In the genomic region with DNA sequence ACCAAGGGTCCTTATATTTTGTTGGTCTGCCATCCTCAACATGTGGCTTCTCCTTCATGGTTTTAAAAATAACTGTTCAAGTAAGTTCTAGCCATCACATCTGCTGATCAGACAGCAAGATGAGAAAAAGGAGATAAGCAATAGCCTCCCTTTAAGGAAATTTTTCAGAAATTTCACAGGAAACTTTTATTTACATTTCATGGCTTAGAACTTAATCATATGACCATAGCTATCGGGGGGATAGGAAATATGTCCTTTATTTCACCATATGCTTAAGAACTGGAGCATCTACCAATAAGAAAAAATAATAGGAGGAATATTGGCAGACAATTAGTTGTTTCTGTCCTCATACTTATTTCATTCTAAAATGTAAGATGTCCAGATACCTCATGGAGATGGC, we compare ENCODE assay signal across 1 cellular context.
TF ChIP-seq lines count a peak whose summit lies in the region.

No MANE protein-coding gene starts in this region.

TF ChIP-seq in GM12878, 131 proteins besides CTCF, POLR2A, EP300 and RAD21:
- TF ChIP-seq RB1 (IDR thresholded peaks at IDR 0.05; ENCODE audit: borderline replicate concordance) = no peak
- TF ChIP-seq SMAD1 (IDR thresholded peaks at IDR 0.05; ENCODE audit: low read depth, partially characterized antibody) = no peak
- TF ChIP-seq SRF (IDR thresholded peaks at IDR 0.05; ENCODE audit: low read depth in 2 of 2, low read length in 2 of 2) = no peak
- TF ChIP-seq TBL1XR1 (IDR thresholded peaks at IDR 0.05; ENCODE audit: low read depth, low read length) = no peak
- no peak for TF ChIP-seq KDM1A (IDR thresholded peaks at IDR 0.05; ENCODE audit: borderline replicate concordance)
- TF ChIP-seq HCFC1 (IDR thresholded peaks at IDR 0.05; ENCODE audit: low read length) = no peak
- no peak for TF ChIP-seq BHLHE40 (IDR thresholded peaks at IDR 0.05; ENCODE audit: borderline replicate concordance in 1 of 2, low read depth in 2 of 2, low read length in 1 of 2)
- no peak for TF ChIP-seq CHD1 (IDR thresholded peaks at IDR 0.05; ENCODE audit: low read depth, low read length)
- no peak for TF ChIP-seq MLLT1 (IDR thresholded peaks at IDR 0.05)
- TF ChIP-seq GATAD2B (conservative IDR thresholded peaks at IDR 0.05; ENCODE audit: low read depth) = no peak
- TF ChIP-seq TCF12 (IDR thresholded peaks at IDR 0.05; ENCODE audit: low read depth, low read length) = no peak
- no peak for TF ChIP-seq ZNF622 (IDR thresholded peaks at IDR 0.05)
- TF ChIP-seq, protein P1, sequence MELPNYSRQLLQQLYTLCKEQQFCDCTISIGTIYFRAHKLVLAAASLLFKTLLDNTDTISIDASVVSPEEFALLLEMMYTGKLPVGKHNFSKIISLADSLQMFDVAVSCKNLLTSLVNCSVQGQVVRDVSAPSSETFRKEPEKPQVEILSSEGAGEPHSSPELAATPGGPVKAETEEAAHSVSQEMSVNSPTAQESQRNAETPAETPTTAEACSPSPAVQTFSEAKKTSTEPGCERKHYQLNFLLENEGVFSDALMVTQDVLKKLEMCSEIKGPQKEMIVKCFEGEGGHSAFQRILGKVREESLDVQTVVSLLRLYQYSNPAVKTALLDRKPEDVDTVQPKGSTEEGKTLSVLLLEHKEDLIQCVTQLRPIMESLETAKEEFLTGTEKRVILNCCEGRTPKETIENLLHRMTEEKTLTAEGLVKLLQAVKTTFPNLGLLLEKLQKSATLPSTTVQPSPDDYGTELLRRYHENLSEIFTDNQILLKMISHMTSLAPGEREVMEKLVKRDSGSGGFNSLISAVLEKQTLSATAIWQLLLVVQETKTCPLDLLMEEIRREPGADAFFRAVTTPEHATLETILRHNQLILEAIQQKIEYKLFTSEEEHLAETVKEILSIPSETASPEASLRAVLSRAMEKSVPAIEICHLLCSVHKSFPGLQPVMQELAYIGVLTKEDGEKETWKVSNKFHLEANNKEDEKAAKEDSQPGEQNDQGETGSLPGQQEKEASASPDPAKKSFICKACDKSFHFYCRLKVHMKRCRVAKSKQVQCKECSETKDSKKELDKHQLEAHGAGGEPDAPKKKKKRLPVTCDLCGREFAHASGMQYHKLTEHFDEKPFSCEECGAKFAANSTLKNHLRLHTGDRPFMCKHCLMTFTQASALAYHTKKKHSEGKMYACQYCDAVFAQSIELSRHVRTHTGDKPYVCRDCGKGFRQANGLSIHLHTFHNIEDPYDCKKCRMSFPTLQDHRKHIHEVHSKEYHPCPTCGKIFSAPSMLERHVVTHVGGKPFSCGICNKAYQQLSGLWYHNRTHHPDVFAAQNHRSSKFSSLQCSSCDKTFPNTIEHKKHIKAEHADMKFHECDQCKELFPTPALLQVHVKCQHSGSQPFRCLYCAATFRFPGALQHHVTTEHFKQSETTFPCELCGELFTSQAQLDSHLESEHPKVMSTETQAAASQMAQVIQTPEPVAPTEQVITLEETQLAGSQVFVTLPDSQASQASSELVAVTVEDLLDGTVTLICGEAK (IDR thresholded peaks at IDR 0.05; ENCODE audit: borderline replicate concordance) = no peak
- no peak for TF ChIP-seq RELA (IDR thresholded peaks at IDR 0.05; ENCODE audit: borderline replicate concordance, partially characterized antibody)
- TF ChIP-seq, protein P2, sequence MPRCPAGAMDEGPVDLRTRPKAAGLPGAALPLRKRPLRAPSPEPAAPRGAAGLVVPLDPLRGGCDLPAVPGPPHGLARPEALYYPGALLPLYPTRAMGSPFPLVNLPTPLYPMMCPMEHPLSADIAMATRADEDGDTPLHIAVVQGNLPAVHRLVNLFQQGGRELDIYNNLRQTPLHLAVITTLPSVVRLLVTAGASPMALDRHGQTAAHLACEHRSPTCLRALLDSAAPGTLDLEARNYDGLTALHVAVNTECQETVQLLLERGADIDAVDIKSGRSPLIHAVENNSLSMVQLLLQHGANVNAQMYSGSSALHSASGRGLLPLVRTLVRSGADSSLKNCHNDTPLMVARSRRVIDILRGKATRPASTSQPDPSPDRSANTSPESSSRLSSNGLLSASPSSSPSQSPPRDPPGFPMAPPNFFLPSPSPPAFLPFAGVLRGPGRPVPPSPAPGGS (IDR thresholded peaks at IDR 0.05; ENCODE audit: borderline replicate concordance, insufficient read depth, low read depth, low read length, poor library complexity, severe bottlenecking) = no peak
- TF ChIP-seq CHD2 (IDR thresholded peaks at IDR 0.05; ENCODE audit: borderline replicate concordance, low read depth, low read length) = no peak
- no peak for TF ChIP-seq SUPT20H (IDR thresholded peaks at IDR 0.05; ENCODE audit: borderline replicate concordance, control insufficient read depth, low read depth, low read length)
- TF ChIP-seq, protein P3, sequence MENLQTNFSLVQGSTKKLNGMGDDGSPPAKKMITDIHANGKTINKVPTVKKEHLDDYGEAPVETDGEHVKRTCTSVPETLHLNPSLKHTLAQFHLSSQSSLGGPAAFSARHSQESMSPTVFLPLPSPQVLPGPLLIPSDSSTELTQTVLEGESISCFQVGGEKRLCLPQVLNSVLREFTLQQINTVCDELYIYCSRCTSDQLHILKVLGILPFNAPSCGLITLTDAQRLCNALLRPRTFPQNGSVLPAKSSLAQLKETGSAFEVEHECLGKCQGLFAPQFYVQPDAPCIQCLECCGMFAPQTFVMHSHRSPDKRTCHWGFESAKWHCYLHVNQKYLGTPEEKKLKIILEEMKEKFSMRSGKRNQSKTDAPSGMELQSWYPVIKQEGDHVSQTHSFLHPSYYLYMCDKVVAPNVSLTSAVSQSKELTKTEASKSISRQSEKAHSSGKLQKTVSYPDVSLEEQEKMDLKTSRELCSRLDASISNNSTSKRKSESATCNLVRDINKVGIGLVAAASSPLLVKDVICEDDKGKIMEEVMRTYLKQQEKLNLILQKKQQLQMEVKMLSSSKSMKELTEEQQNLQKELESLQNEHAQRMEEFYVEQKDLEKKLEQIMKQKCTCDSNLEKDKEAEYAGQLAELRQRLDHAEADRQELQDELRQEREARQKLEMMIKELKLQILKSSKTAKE (IDR thresholded peaks at IDR 0.05; ENCODE audit: low read depth, poor library complexity, severe bottlenecking) = no peak
- TF ChIP-seq, protein P4, sequence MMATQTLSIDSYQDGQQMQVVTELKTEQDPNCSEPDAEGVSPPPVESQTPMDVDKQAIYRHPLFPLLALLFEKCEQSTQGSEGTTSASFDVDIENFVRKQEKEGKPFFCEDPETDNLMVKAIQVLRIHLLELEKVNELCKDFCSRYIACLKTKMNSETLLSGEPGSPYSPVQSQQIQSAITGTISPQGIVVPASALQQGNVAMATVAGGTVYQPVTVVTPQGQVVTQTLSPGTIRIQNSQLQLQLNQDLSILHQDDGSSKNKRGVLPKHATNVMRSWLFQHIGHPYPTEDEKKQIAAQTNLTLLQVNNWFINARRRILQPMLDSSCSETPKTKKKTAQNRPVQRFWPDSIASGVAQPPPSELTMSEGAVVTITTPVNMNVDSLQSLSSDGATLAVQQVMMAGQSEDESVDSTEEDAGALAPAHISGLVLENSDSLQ (IDR thresholded peaks at IDR 0.05) = no peak
- TF ChIP-seq EED (IDR thresholded peaks at IDR 0.05; ENCODE audit: low read depth) = no peak
